Comparison of ENCODE assay signal across 9 cellular contexts in genomic region chr10:100528123-100528884, GRCh38. TPM values are rescaled to one million over a fixed set of nuclear protein-coding genes. Genes with fewer than 3 reads are reported as not detected.
DNase-seq lines count a peak whose midpoint lies in the region; ATAC-seq and TF ChIP-seq lines count a peak whose summit lies in the region.
"Had no signal": no experiment of that assay in that cellular context is flagged by ENCODE, and none has a peak within 500 bp of the region (broad histone marks: within the 10 kb centered on the region; RNA-seq: fewer than 3 reads in every experiment).

No MANE protein-coding gene starts in this region.

- H3K4me1 ChIP-seq in HUES48 (ENCODE audit: control insufficient read depth, insufficient read depth, low read length) (peaks cover 6% of the 10 kb centered on the region), muscle layer of colon (ENCODE audit: insufficient read depth, low read length) (peaks cover 19% of the 10 kb centered on the region)

- H3K27me3 Mint-ChIP-seq in MCF 10A (ENCODE audit: insufficient read depth, unreplicated experiment) = no peaks in the 10 kb centered on the region

- H3K4me3 ChIP-seq in AG04449 (ENCODE audit: low read depth, low read length) = peak overlapping the region; percentile 98
- peak overlapping the region; percentile 98 for H3K4me3 ChIP-seq in HUES48 (ENCODE audit: low read depth, low read length)
- H3K4me3 ChIP-seq in muscle layer of colon (ENCODE audit: low read depth in 1 of 2, low read length in 2 of 2) = peak overlapping the region; percentile 84 to 100

- CTCF ChIA-PET in AG04449 (lab: Yijun Ruan, JAX) = interaction anchor here (1.1 to 5.5 kb wide), 5 partner anchors 10 to 351 kb away, joined by 3 to 67 read pairs (median 18); partner anchors contain the start of gene SEC31B
- CTCF ChIA-PET in MCF 10A (lab: Yijun Ruan, JAX) = interaction anchor here (0.7 to 3.7 kb wide), 7 partner anchors 7 to 350 kb away, joined by 3 to 24 read pairs (median 4); partner anchors contain the start of gene HIF1AN
- CTCF ChIA-PET in HEK293T (lab: Yijun Ruan, JAX) = interaction anchor here (1.9 kb wide), 1 partner anchor 10 kb away, joined by 10 read pairs; no protein-coding TSS in a partner anchor

- H3K4me1 Mint-ChIP-seq in MCF 10A (ENCODE audit: insufficient read depth, unreplicated experiment) = peaks cover 12% of the 10 kb centered on the region

- peak overlapping the region; percentile 94 for H3K27ac Mint-ChIP-seq in MCF 10A (ENCODE audit: low read depth, unreplicated experiment)

- H3K36me3 ChIP-seq in HUES48 (ENCODE audit: control insufficient read depth, insufficient read depth, low read length) (peaks cover 49% of the 10 kb centered on the region), muscle layer of colon (ENCODE audit: insufficient read depth, low read length) (peaks cover 37% of the 10 kb centered on the region)

- ATAC-seq in GM21390 (IDR thresholded peaks at IDR 0.05; ENCODE audit: unreplicated experiment) = no peak

- H3K27me3 ChIP-seq in HUES48 (ENCODE audit: control insufficient read depth, insufficient read depth, low read length) = no peaks in the 10 kb centered on the region
- no peaks in the 10 kb centered on the region for H3K27me3 ChIP-seq in muscle layer of colon (ENCODE audit: control insufficient read depth in 1 of 2, insufficient read depth in 2 of 2, low read length in 2 of 2)

- H3K9me3 Mint-ChIP-seq in MCF 10A (ENCODE audit: unreplicated experiment) = no peaks in the 10 kb centered on the region

- POLR2A ChIA-PET in AG04449 (lab: Yijun Ruan, JAX) = no interaction called here
- POLR2A ChIA-PET in MCF 10A (lab: Yijun Ruan, JAX) = interaction anchor here (0.6 to 2.5 kb wide), 5 partner anchors 10 to 1461 kb away, joined by 3 to 7 read pairs (median 3); no protein-coding TSS in a partner anchor
- POLR2A ChIA-PET in HEK293T (lab: Yijun Ruan, JAX) = no interaction called here

- BruUV-seq in MCF 10A (replicated peaks; lab: Mats Ljungman, UMichigan) = TSS peak; percentile 60

- H3K9ac ChIP-seq in HUES48 (ENCODE audit: low read depth, low read length) (no peak overlapping the region), muscle layer of colon (ENCODE audit: low read length) (peak overlapping the region; percentile 95)

- H3K4me3 Mint-ChIP-seq in MCF 10A (ENCODE audit: unreplicated experiment) = peak overlapping the region; percentile 90

- no peak for TF ChIP-seq CTCF in AG04449 (IDR thresholded peaks at IDR 0.05; ENCODE audit: insufficient read depth, low read length, missing control alignments)
- no peak for TF ChIP-seq CTCF in MCF 10A (IDR thresholded peaks at IDR 0.05; ENCODE audit: unreplicated experiment)

- no peak for DNase-seq in AG04449 (ENCODE audit: low read depth, low spot score)
- DNase-seq in MCF 10A (ENCODE audit: unreplicated experiment) = no peak
- DNase-seq in HEK293T (ENCODE audit: extremely low spot score) = no peak
- DNase-seq in NCI-H526 treated with DMSO at 0.1 percent for 48 hours (lab: John Stamatoyannopoulos, UW) = no peak
- DNase-seq in NCI-H1417 (lab: John Stamatoyannopoulos, UW) = no peak
- DNase-seq: WERI-Rb-1 had no signal

- intact Hi-C loops in MCF 10A (cut with micrococcal nuclease) = no loop called here

- H3K36me3 Mint-ChIP-seq in MCF 10A (ENCODE audit: insufficient read depth, unreplicated experiment) = peaks cover 26% of the 10 kb centered on the region

- H3K27ac ChIP-seq in HUES48 (ENCODE audit: low read depth, low read length) (no peak overlapping the region), muscle layer of colon (ENCODE audit: low read depth, low read length) (peak overlapping the region; percentile 75)
- H3K27ac ChIP-seq: WERI-Rb-1 had no signal

- H3K9me3 ChIP-seq in HUES48 (ENCODE audit: control insufficient read depth, insufficient read depth, low read length) (no peaks in the 10 kb centered on the region), muscle layer of colon (ENCODE audit: low read length) (no peaks in the 10 kb centered on the region)

TF ChIP-seq in HEK293T, 16 proteins besides CTCF, POLR2A, EP300 and RAD21:
- TF ChIP-seq PKNOX1 (IDR thresholded peaks at IDR 0.05) = no peak
- no peak for TF ChIP-seq SUZ12 (IDR thresholded peaks at IDR 0.05)
- TF ChIP-seq BHLHE40 (IDR thresholded peaks at IDR 0.05; ENCODE audit: borderline replicate concordance) = no peak
- TF ChIP-seq FOXA1 (IDR thresholded peaks at IDR 0.05) = no peak
- no peak for TF ChIP-seq ELF4 (IDR thresholded peaks at IDR 0.05)
- TF ChIP-seq SP1 (IDR thresholded peaks at IDR 0.05) = no peak
- TF ChIP-seq HDGF (IDR thresholded peaks at IDR 0.05; ENCODE audit: borderline replicate concordance) = no peak
- TF ChIP-seq FOXK2 (IDR thresholded peaks at IDR 0.05) = no peak
- TF ChIP-seq TARDBP (IDR thresholded peaks at IDR 0.05) = no peak
- TF ChIP-seq NFRKB (IDR thresholded peaks at IDR 0.05) = no peak
- no peak for TF ChIP-seq ZNF384 (IDR thresholded peaks at IDR 0.05)
- no peak for TF ChIP-seq L3MBTL2 (conservative IDR thresholded peaks at IDR 0.05)
- no peak for TF ChIP-seq FOXM1 (IDR thresholded peaks at IDR 0.05; ENCODE audit: borderline replicate concordance)
- TF ChIP-seq LEF1 (IDR thresholded peaks at IDR 0.05; ENCODE audit: borderline replicate concordance) = no peak

RNA-seq across cellular contexts. Expression of gene NDUFB8, which starts 1.4 kb away (rescaled TPM):
- total RNA-seq in MCF 10A (2022) = 194 and 197 TPM in 2 replicates

RNA-seq across cellular contexts. Expression of gene HIF1AN, which starts 7.4 kb away (rescaled TPM):
- 40.1 and 41.0 TPM in 2 replicates for total RNA-seq in MCF 10A (2022)

RNA-seq across cellular contexts. Expression of gene SEC31B, which starts 8.6 kb away (rescaled TPM):
- total RNA-seq in MCF 10A (2022) = 10.6 and 14.0 TPM in 2 replicates
